ENCODE assay signal across 24 cellular contexts in the genomic region with DNA sequence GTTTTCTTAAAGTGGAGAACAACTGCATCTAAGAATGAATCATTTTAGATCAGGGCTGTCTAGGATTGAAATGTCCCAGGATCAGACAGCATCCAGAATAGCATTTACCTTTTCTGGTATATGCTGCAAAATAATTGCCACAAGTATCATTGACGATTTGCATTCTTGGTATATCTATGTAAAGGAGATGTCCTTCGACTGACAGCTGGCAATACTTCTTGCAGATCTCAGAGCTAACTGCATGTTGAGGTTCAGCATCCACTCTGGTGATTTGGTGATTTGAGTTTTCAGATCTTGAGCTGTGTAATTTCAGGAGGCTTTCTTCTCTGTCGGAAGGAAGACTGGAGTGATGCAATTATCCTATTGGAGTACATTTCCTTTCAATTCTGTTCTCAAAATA.
"Had no signal": no experiment of that assay in that cellular context is flagged by ENCODE, and none has a peak within 500 bp of the region (broad histone marks: within the 10 kb centered on the region; RNA-seq: fewer than 3 reads in every experiment).

No MANE protein-coding gene starts in this region.

- H3K9me3 Mint-ChIP-seq: natural killer cell; nephron; neural progenitor cell; stimulated activated effector memory CD8-positive, alpha-beta T cell treated with anti-CD3 and anti-CD28 coated beads, Interleukin-12 subunit alpha, Interleukin-12 subunit beta, amount 100 ng/mL, for 72 hours; stimulated activated naive B cell treated with anti-CD40 and anti-IgM and Interleukin-4, amounts not matched to agents 10 μg/mL and 1 μg/mL and 100 μg/mL, for 72 hours; stimulated activated naive CD8-positive, alpha-beta T cell treated with anti-CD3 and anti-CD28 coated beads, Interleukin-15, Interleukin-2, amounts not matched to agents 100 ng/mL and 50 ng/mL, for 24 hours had no signal

- H3K4me1 Mint-ChIP-seq: natural killer cell; nephron; neural progenitor cell; stimulated activated effector memory CD8-positive, alpha-beta T cell treated with anti-CD3 and anti-CD28 coated beads, Interleukin-12 subunit alpha, Interleukin-12 subunit beta, amount 100 ng/mL, for 72 hours; stimulated activated naive B cell treated with anti-CD40 and anti-IgM and Interleukin-4, amounts not matched to agents 10 μg/mL and 1 μg/mL and 100 μg/mL, for 72 hours had no signal

- ATAC-seq: natural killer cell; psoas muscle; right cardiac atrium; right lobe of liver; stimulated activated effector memory CD8-positive, alpha-beta T cell treated with anti-CD3 and anti-CD28 coated beads, Interleukin-12 subunit alpha, Interleukin-12 subunit beta, amount 100 ng/mL, for 72 hours; stimulated activated naive B cell treated with anti-CD40 and anti-IgM and Interleukin-4, amounts not matched to agents 10 μg/mL and 1 μg/mL and 100 μg/mL, for 72 hours had no signal

- H3K27me3 Mint-ChIP-seq: progenitor cell of endocrine pancreas had no signal

- H3K27ac Mint-ChIP-seq: natural killer cell; nephron; neural progenitor cell; progenitor cell of endocrine pancreas; stimulated activated effector memory CD8-positive, alpha-beta T cell treated with anti-CD3 and anti-CD28 coated beads, Interleukin-12 subunit alpha, Interleukin-12 subunit beta, amount 100 ng/mL, for 72 hours; stimulated activated naive B cell treated with anti-CD40 and anti-IgM and Interleukin-4, amounts not matched to agents 10 μg/mL and 1 μg/mL and 100 μg/mL, for 72 hours; stimulated activated naive CD8-positive, alpha-beta T cell treated with anti-CD3 and anti-CD28 coated beads, Interleukin-15, Interleukin-2, amounts not matched to agents 100 ng/mL and 50 ng/mL, for 24 hours had no signal

- H3K4me3 Mint-ChIP-seq: natural killer cell; nephron; neural progenitor cell; stimulated activated effector memory CD8-positive, alpha-beta T cell treated with anti-CD3 and anti-CD28 coated beads, Interleukin-12 subunit alpha, Interleukin-12 subunit beta, amount 100 ng/mL, for 72 hours; stimulated activated naive B cell treated with anti-CD40 and anti-IgM and Interleukin-4, amounts not matched to agents 10 μg/mL and 1 μg/mL and 100 μg/mL, for 72 hours; stimulated activated naive CD8-positive, alpha-beta T cell treated with anti-CD3 and anti-CD28 coated beads, Interleukin-15, Interleukin-2, amounts not matched to agents 100 ng/mL and 50 ng/mL, for 24 hours had no signal

- H3K36me3 Mint-ChIP-seq: natural killer cell; neural progenitor cell; stimulated activated effector memory CD8-positive, alpha-beta T cell treated with anti-CD3 and anti-CD28 coated beads, Interleukin-12 subunit alpha, Interleukin-12 subunit beta, amount 100 ng/mL, for 72 hours had no signal

- DNase-seq: natural killer cell; occipital lobe; ovary; posterior cingulate gyrus; psoas muscle; right cardiac atrium; right lobe of liver; sigmoid colon; small intestine; stimulated activated CD4-positive, alpha-beta T cell treated with anti-CD3 and anti-CD28 coated beads, Interleukin-15, amount 100 ng/mL, for 24 hours; stimulated activated CD4-positive, alpha-beta T cell treated with anti-CD3 and anti-CD28 coated beads, Interleukin-2, amount 100 ng/mL, for 24 hours; stimulated activated CD4-positive, alpha-beta T cell treated with anti-CD3 and anti-CD28 coated beads, Interleukin-2, amount 100 ng/mL, for 48 hours; stimulated activated CD4-positive, alpha-beta T cell treated with anti-CD3 and anti-CD28 coated beads, Interleukin-4, amount 100 ng/mL, for 24 hours; stimulated activated naive B cell treated with anti-CD40 and anti-IgM and Interleukin-4, amounts not matched to agents 10 μg/mL and 1 μg/mL and 100 μg/mL, for 72 hours; stimulated activated naive CD4-positive, alpha-beta T cell treated with Interleukin-2 at 50 U/mL for 16 hours; stomach; thyroid gland; trophoblast cell; upper lobe of left lung had no signal
